ENCODE assay signal across 5 cellular contexts in the genomic region with DNA sequence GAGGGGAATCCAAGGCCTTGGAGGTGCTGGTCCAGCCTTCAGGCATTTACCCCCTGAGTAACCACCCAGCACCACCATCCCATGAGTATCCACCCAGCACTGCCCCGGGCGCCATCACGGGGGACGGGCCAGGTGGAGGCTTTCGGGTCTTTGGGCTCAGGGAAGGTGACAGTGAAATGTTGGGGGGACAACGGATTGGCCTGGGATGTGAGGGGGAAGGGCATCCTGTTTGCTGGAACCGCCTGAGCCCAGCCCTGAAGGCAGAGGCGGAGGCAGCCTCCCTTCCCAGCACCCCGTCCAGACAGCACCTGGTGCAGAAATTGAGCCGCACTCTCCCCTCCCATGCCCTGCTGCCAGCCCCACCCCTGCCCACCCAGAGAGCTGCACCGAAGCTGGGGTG.
"Had no signal": no experiment of that assay in that cellular context is flagged by ENCODE, and none has a peak within 500 bp of the region (broad histone marks: within the 10 kb centered on the region; RNA-seq: fewer than 3 reads in every experiment).

No MANE protein-coding gene starts in this region.

- H3K9ac ChIP-seq: KMS-11 had no signal

- H3K4me2 ChIP-seq: KMS-11, PC-9 had no signal

- H3K27ac ChIP-seq: KMS-11, PC-9 had no signal

- H2AFZ ChIP-seq: PC-9 had no signal

- H3K4me3 ChIP-seq: PC-9 had no signal

- DNase-seq: NCI-H1417 treated with DMSO at 0.1 percent for 48 hours, NCI-H2029, NCI-H510A had no signal
